8 cellular contexts compared by ENCODE assay signal in the genomic region with DNA sequence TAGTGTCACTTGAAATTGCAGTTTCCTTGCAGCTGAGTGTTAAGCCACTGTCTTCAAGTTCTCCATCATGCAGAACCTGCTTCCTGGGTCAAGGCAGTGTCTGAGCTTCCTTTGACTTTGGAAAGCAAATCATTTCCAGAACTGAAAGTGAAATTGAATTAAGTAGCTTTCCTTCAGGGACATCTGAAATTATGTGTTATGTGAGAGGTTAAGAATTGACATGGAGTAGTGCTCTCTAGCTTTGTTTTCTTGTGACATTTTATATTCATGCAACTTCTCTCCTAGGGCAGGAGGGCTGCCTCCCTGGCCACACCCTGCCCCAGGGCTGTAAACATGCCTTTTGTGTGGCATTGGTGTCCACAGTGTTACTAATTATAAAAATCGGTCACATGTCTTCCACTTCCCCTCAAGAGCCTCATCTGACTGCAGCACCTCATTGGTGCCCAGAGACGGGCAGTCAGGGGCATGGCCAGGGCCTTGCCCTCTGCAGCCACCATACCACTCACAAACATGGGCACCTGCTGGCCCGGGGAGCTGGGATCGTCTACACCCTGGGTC. TPM values are rescaled to one million over a fixed set of nuclear protein-coding genes. Genes with fewer than 3 reads are reported as not detected.
DNase-seq lines count a peak whose midpoint lies in the region; ATAC-seq and TF ChIP-seq lines count a peak whose summit lies in the region.

No MANE protein-coding gene starts in this region.

- H3K4me3 Mint-ChIP-seq in nephron = no peak overlapping the region

- intact Hi-C loops in IMR-90 (cut with micrococcal nuclease) (no loop called here), adrenal gland (cut with DNase I) (no loop called here)

- H3K9me2 ChIP-seq in Karpas-422 (replicated peaks; ENCODE audit: insufficient read depth, low read length) = no peaks in the 10 kb centered on the region

- no peak overlapping the region for H2BK120ac ChIP-seq in IMR-90 (ENCODE audit: low read depth, low read length)

- BruUV-seq in IMR-90 (replicated peaks; lab: Mats Ljungman, UMichigan) = no TSS peak

- H3K4me2 ChIP-seq in IMR-90 (ENCODE audit: low read depth, low read length) (no peak overlapping the region; the same call in 1 of the 2 replicates), Karpas-422 (ENCODE audit: low read depth, low read length, poor library complexity, severe bottlenecking) (no peak overlapping the region)

- H3K4ac ChIP-seq in IMR-90 (ENCODE audit: low read depth, low read length) = no peak overlapping the region

- H3K18ac ChIP-seq in IMR-90 (ENCODE audit: low read depth, low read length) = no peak overlapping the region

- in situ Hi-C loops in IMR-90 (cut with MboI; ENCODE audit: low sequenced_read_pairs) = no loop called here

- peak; percentile 58 for ATAC-seq in GM21526 (IDR thresholded peaks at IDR 0.05; ENCODE audit: low FRiP score, unreplicated experiment)
- peak; percentile 31; the same call in 1 of the 2 replicates for ATAC-seq in IMR-90 (ENCODE audit: low read depth)

- no peak for TF ChIP-seq CTCF in GM10248 (IDR thresholded peaks at IDR 0.05; ENCODE audit: control extremely low read depth, extremely low read depth, low read depth, missing control alignments)
- no peak for TF ChIP-seq CTCF in IMR-90 (conservative IDR thresholded peaks at IDR 0.05; ENCODE audit: low read depth, low read length)
- TF ChIP-seq CTCF in adrenal gland (IDR thresholded peaks at IDR 0.05) = no peak
- no peak for TF ChIP-seq CTCF in nephron (IDR thresholded peaks at IDR 0.05; ENCODE audit: unreplicated experiment in 3 of 3)

- H2AFZ ChIP-seq in IMR-90 (replicated peaks; ENCODE audit: low read length, poor library complexity) = no peak overlapping the region
- H2AFZ ChIP-seq in Karpas-422 (ENCODE audit: low read length) = no peak overlapping the region

- no peak overlapping the region for H3K23ac ChIP-seq in IMR-90 (ENCODE audit: low read depth, low read length)

- H2BK5ac ChIP-seq in IMR-90 (ENCODE audit: low read depth, low read length, poor library complexity, severe bottlenecking) = no peak overlapping the region

- H4K91ac ChIP-seq in IMR-90 (ENCODE audit: insufficient read depth, low read depth, low read length) = no peak overlapping the region

- no peaks in the 10 kb centered on the region for H3K27me3 Mint-ChIP-seq in nephron (ENCODE audit: low read depth)

- dilution Hi-C loops in IMR-90 (cut with HindIII; ENCODE audit: low sequenced_read_pairs, unreplicated experiment) = no loop called here

- peak overlapping the region; percentile 56; the same call in 1 of the 2 replicates for H2AK5ac ChIP-seq in IMR-90 (ENCODE audit: low read depth, low read length)

- no peak overlapping the region for H2AK9ac ChIP-seq in IMR-90 (replicated peaks; ENCODE audit: low read depth, low read length, poor library complexity)

- H3K4me1 ChIP-seq in IMR-90 (ENCODE audit: control insufficient read depth, insufficient read depth, low read length) (peaks cover 7% of the 10 kb centered on the region), adrenal gland (replicated peaks in 1 of 2) (peaks cover 0 to 29% of the 10 kb centered on the region in 2 donors), Karpas-422 (ENCODE audit: low read length) (peaks cover 7% of the 10 kb centered on the region)

- H4K20me1 ChIP-seq in IMR-90 (ENCODE audit: insufficient read depth, low read length) (peaks cover 49% of the 10 kb centered on the region), Karpas-422 (ENCODE audit: insufficient read depth, low read depth, low read length) (peaks cover 9% of the 10 kb centered on the region; the same call in 1 of the 2 replicates)

- H3K56ac ChIP-seq in IMR-90 (ENCODE audit: extremely low read depth, insufficient read depth, low read length) = no peak overlapping the region

- WGBS in IMR-90 (ENCODE audit: extremely low coverage in 2 of 2, insufficient read length in 1 of 2), 2 experiments = no CpG with 5 or more reads among the region's 4 CpGs
- WGBS in adrenal gland, 4 donors = 24 to 71% (median 52%) methylated on average over 3 to 4 of the region's 4 CpGs

- CTCF ChIA-PET in GM10248 (lab: Yijun Ruan, JAX) = interaction anchor here (0.9 to 2.4 kb wide), 8 partner anchors 8 to 32 kb away, joined by 3 to 7 read pairs (median 4); a partner anchor contains a TSS
- CTCF ChIA-PET in IMR-90 (lab: Yijun Ruan, JAX) = no interaction called here

- peaks cover 56 to 80% of the 10 kb centered on the region in 2 experiments for H3K79me1 ChIP-seq in IMR-90 (ENCODE audit: low read depth in 1 of 2, low read length in 2 of 2)

- no peaks in the 10 kb centered on the region for H3K27me3 ChIP-seq in IMR-90 (ENCODE audit: control insufficient read depth, insufficient read depth, low read length)
- no peaks in the 10 kb centered on the region for H3K27me3 ChIP-seq in adrenal gland
- no peaks in the 10 kb centered on the region for H3K27me3 ChIP-seq in Karpas-422 (ENCODE audit: low read length)

- no peak overlapping the region for H2BK20ac ChIP-seq in IMR-90 (ENCODE audit: low read depth, low read length)

- H3K36me3 Mint-ChIP-seq in nephron (ENCODE audit: low read depth) = peaks cover 54% of the 10 kb centered on the region

- H3K9me1 ChIP-seq in IMR-90 (ENCODE audit: insufficient read depth, low read length) = peaks cover 16% of the 10 kb centered on the region

- no peak overlapping the region for H3K14ac ChIP-seq in IMR-90 (replicated peaks; ENCODE audit: low read depth, low read length)

- no peaks in the 10 kb centered on the region for H3K9me3 Mint-ChIP-seq in nephron

- no peak overlapping the region for H2BK15ac ChIP-seq in IMR-90 (ENCODE audit: low read depth, low read length)

- TF ChIP-seq RAD21 in IMR-90 (IDR thresholded peaks at IDR 0.05; ENCODE audit: low read length) = no peak

- POLR2A ChIA-PET in GM10248 (lab: Yijun Ruan, JAX) = interaction anchor here (0.9 kb wide), 1 partner anchor 21 kb away, joined by 3 read pairs; no protein-coding TSS in a partner anchor
- POLR2A ChIA-PET in IMR-90 (lab: Charles Lee; ENCODE audit: unreplicated experiment) = no interaction called here

- H3K4me1 Mint-ChIP-seq in nephron = peaks cover 20% of the 10 kb centered on the region

- H3K4me3 ChIP-seq in IMR-90 (ENCODE audit: insufficient read depth, low read depth, low read length) (no peak overlapping the region), adrenal gland (peak overlapping the region in 1 of 4 donors; percentile 25), Karpas-422 (ENCODE audit: low read length) (no peak overlapping the region)

- TF ChIP-seq POLR2A in IMR-90 (IDR thresholded peaks at IDR 0.05; ENCODE audit: low read depth, low read length) (no peak), adrenal gland (IDR thresholded peaks at IDR 0.05) (no peak)

- no peak overlapping the region for H4K8ac ChIP-seq in IMR-90 (ENCODE audit: low read depth in 2 of 2, low read length in 2 of 2)

- H3K79me2 ChIP-seq in Karpas-422 (ENCODE audit: low read length) = peaks cover 98% of the 10 kb centered on the region

- H3K9me3 ChIP-seq in IMR-90 (ENCODE audit: control insufficient read depth, insufficient read depth, low read length) = no peaks in the 10 kb centered on the region
- no peaks in the 10 kb centered on the region for H3K9me3 ChIP-seq in adrenal gland (replicated peaks in 1 of 3)
- no peaks in the 10 kb centered on the region; the same call in 1 of the 2 replicates for H3K9me3 ChIP-seq in Karpas-422 (ENCODE audit: low read length)

- peaks cover 17% of the 10 kb centered on the region for H3K36me3 ChIP-seq in IMR-90 (ENCODE audit: control insufficient read depth, insufficient read depth, low read length)
- H3K36me3 ChIP-seq in adrenal gland (replicated peaks in 1 of 2) = no peaks in the 10 kb centered on the region
- H3K36me3 ChIP-seq in Karpas-422 (ENCODE audit: insufficient read depth, low read length) = peaks cover 29% of the 10 kb centered on the region

- no peak overlapping the region for H4K5ac ChIP-seq in IMR-90 (ENCODE audit: low read depth, low read length)

- H3K27ac ChIP-seq in IMR-90 (ENCODE audit: insufficient read depth, low read length) (no peak overlapping the region; the same call in 1 of the 2 replicates), adrenal gland (peak overlapping the region in 4 of 5 donors; percentile 3 to 55 (median 28)), Karpas-422 (ENCODE audit: low read length) (no peak overlapping the region)

- DNase-seq in GM10248 (ENCODE audit: extremely low spot score) (peak; percentile 26), IMR-90 (no peak), adrenal gland (peak in 2 of 7 donors; percentile 17 to 42), Karpas-422 (no peak), HuH-7 (ENCODE audit: low spot score) (no peak), KG1 (lab: John Stamatoyannopoulos, UW) (no peak)

- no peak overlapping the region; the same call in 1 of the 2 replicates for H3K9ac ChIP-seq in IMR-90 (ENCODE audit: low read depth, low read length)
- no peak overlapping the region for H3K9ac ChIP-seq in Karpas-422 (ENCODE audit: low read length)

- H3K27ac Mint-ChIP-seq in nephron = peak overlapping the region; percentile 41 to 73 (median 48)

TF ChIP-seq in IMR-90, 13 proteins besides CTCF, POLR2A, EP300 and RAD21 (continues in another document):
- TF ChIP-seq RFX5 (IDR thresholded peaks at IDR 0.05; ENCODE audit: low read depth, low read length) (no peak), SMC3 (IDR thresholded peaks at IDR 0.05; ENCODE audit: low read depth, low read length) (no peak), MAZ (IDR thresholded peaks at IDR 0.05; ENCODE audit: borderline replicate concordance, low read depth, low read length) (no peak), MAFK (IDR thresholded peaks at IDR 0.05; ENCODE audit: low read depth, low read length) (no peak), MXI1 (IDR thresholded peaks at IDR 0.05; ENCODE audit: borderline replicate concordance, low read depth, low read length) (no peak), RCOR1 (IDR thresholded peaks at IDR 0.05; ENCODE audit: insufficient replicate concordance, low read length) (no peak), CHD1 (IDR thresholded peaks at IDR 0.05; ENCODE audit: low read depth, low read length) (no peak), BHLHE40 (IDR thresholded peaks at IDR 0.05; ENCODE audit: low read depth, low read length) (no peak), FOS (IDR thresholded peaks at IDR 0.05; ENCODE audit: low read depth, low read length) (no peak), NFE2L2 (IDR thresholded peaks at IDR 0.05; ENCODE audit: low read depth, low read length) (no peak), CEBPB (IDR thresholded peaks at IDR 0.05; ENCODE audit: low read depth, low read length) (no peak)

RNA-seq across cellular contexts. Expression of a gene that starts 14.4 kb away (rescaled TPM):
- total RNA-seq in IMR-90 (2012; rRNA removed) (14.9 and 35.3 TPM in 2 replicates), adrenal gland (10 to 100 TPM; 35.8 to 54.2 (median 39.7) TPM)
- polyA plus RNA-seq in IMR-90 (2012; rRNA removed) (13.2 and 19.2 TPM in 2 replicates), adrenal gland (10 to 100 TPM; 19.9 to 50.7 (median 27.6) TPM)
- polyA plus RNA-seq in IMR-90 (2012; cell fraction: cytosol; rRNA removed) = 2.6 and 2.7 TPM in 2 replicates
- polyA plus RNA-seq in IMR-90 (2012; cell fraction: nucleus; rRNA removed; ENCODE audit: low replicate concordance) = 2.0 and 20.1 TPM in 2 replicates
- total RNA-seq in Karpas-422 (2014; rRNA removed; shearing (Covaris generic); ENCODE audit: low replicate concordance) = 11.9 and 17.2 TPM in 2 replicates

Comparison
In these comparisons a context has a peak if more than half of its experiments do, and no peak if none do; other contexts are left out.
1. H3K27ac ChIP-seq: peak in adrenal gland (4 of 5); none in IMR-90 (single experiment) and Karpas-422 (single experiment).